Comparison of ENCODE assay signal across 8 cellular contexts in genomic region chr6:31651602-31652191, GRCh38. TPM values are rescaled to one million over a fixed set of nuclear protein-coding genes. Genes with fewer than 3 reads are reported as not detected.
A peak's percentile ranks its signal among the peaks of the same experiment; 100 is the strongest.
DNase-seq lines count a peak whose midpoint lies in the region; ATAC-seq and TF ChIP-seq lines count a peak whose summit lies in the region.

No MANE protein-coding gene starts in this region.

- no peaks in the 10 kb centered on the region for H3K9me3 Mint-ChIP-seq in brain

- peak overlapping the region; percentile 85 for H3K9ac ChIP-seq in NT2/D1 (ENCODE audit: insufficient read length, low read depth)
- peak overlapping the region; percentile 94 for H3K9ac ChIP-seq in skeletal muscle satellite cell (ENCODE audit: low read depth, low read length)

- ATAC-seq in GM19395 (IDR thresholded peaks at IDR 0.05; ENCODE audit: unreplicated experiment) (peak; percentile 26), HG03432 (IDR thresholded peaks at IDR 0.05; ENCODE audit: unreplicated experiment) (peak; percentile 19)

- H3K4me1 Mint-ChIP-seq in brain, result peaks cover 52% of the 10 kb centered on the region

- H3K9me3 ChIP-seq in NT2/D1 (ENCODE audit: insufficient read depth, low read length) (no peaks in the 10 kb centered on the region), skeletal muscle satellite cell (replicated peaks; ENCODE audit: low read length) (no peaks in the 10 kb centered on the region)

- H3K4me1 ChIP-seq in NT2/D1 (ENCODE audit: insufficient read depth, insufficient read length) (no peaks in the 10 kb centered on the region), skeletal muscle satellite cell (ENCODE audit: control insufficient read depth, insufficient read depth, low read length) (peaks cover 16% of the 10 kb centered on the region)

- H3K27me3 Mint-ChIP-seq in brain, result peaks cover 12% of the 10 kb centered on the region

- peak overlapping the region; percentile 91 for H3K4me2 ChIP-seq in skeletal muscle satellite cell (ENCODE audit: low read length)

- DNase-seq in DMS153 (lab: John Stamatoyannopoulos, UW), result peak; percentile 36
- DNase-seq in NT2/D1 (ENCODE audit: low read depth, low spot score), result peak; percentile 55
- DNase-seq in iPS-NIHi11 (ENCODE audit: low spot score), result peak; percentile 83
- DNase-seq in foreskin melanocyte, result no peak

- H3K4me3 ChIP-seq in NT2/D1 (ENCODE audit: insufficient read length, low read depth), result peak overlapping the region; percentile 89
- H3K4me3 ChIP-seq in skeletal muscle satellite cell (ENCODE audit: low read length), result peak overlapping the region; percentile 95

- H3K4me3 Mint-ChIP-seq in brain, result peak overlapping the region; percentile 90 to 99 (median 98)

- H3K36me3 ChIP-seq in NT2/D1 (ENCODE audit: insufficient read depth, insufficient read length, low read length), result peaks cover 41% of the 10 kb centered on the region
- H3K36me3 ChIP-seq in skeletal muscle satellite cell (ENCODE audit: insufficient read depth, low read length), result peaks cover 34% of the 10 kb centered on the region

- peak overlapping the region; percentile 100 for H3K27ac Mint-ChIP-seq in brain

- H3K27me3 ChIP-seq in NT2/D1 (ENCODE audit: insufficient read depth, insufficient read length) (no peaks in the 10 kb centered on the region), skeletal muscle satellite cell (ENCODE audit: control insufficient read depth, insufficient read depth, low read length) (no peaks in the 10 kb centered on the region)

- TF ChIP-seq CTCF in brain (conservative IDR thresholded peaks at IDR 0.05), result no peak

- H3K36me3 Mint-ChIP-seq in brain, result peaks cover 56% of the 10 kb centered on the region

RNA-seq across cellular contexts. Expression of gene BAG6, which starts 0.8 kb away (rescaled TPM):
- polyA plus RNA-seq in brain (ENCODE audit: insufficient read depth, low read depth, low replicate concordance), result 614 TPM
- 119 and 124 TPM in 2 replicates for total RNA-seq in skeletal muscle satellite cell (2012; rRNA removed)

RNA-seq across cellular contexts. Expression of gene APOM, which starts 4.0 kb away (rescaled TPM):
- 12.0 TPM for polyA plus RNA-seq in brain (ENCODE audit: insufficient read depth, low read depth, low replicate concordance)
- 0.66 and 2.5 TPM in 2 replicates for total RNA-seq in skeletal muscle satellite cell (2012; rRNA removed)

RNA-seq across cellular contexts. Expression of gene C6orf47, which starts 8.9 kb away (rescaled TPM):
- polyA plus RNA-seq in brain (ENCODE audit: insufficient read depth, low read depth, low replicate concordance), result 29.4 TPM
- 13.4 and 17.0 TPM in 2 replicates for total RNA-seq in skeletal muscle satellite cell (2012; rRNA removed)

RNA-seq across cellular contexts. Expression of gene GPANK1, which starts 13.1 kb away (rescaled TPM):
- 82.4 TPM for polyA plus RNA-seq in brain (ENCODE audit: insufficient read depth, low read depth, low replicate concordance)
- 31.0 and 37.0 TPM in 2 replicates for total RNA-seq in skeletal muscle satellite cell (2012; rRNA removed)

RNA-seq across cellular contexts. Expression of gene CSNK2B, which starts 14.2 kb away (rescaled TPM):
- polyA plus RNA-seq in brain (ENCODE audit: insufficient read depth, low read depth, low replicate concordance), result 504 TPM
- 194 and 262 TPM in 2 replicates for total RNA-seq in skeletal muscle satellite cell (2012; rRNA removed)
